ENCODE assay signal across 18 cellular contexts in genomic region chr7:107785170-107785569, GRCh38. TPM values are rescaled to one million over a fixed set of nuclear protein-coding genes. Genes with fewer than 3 reads are reported as not detected.
A peak's percentile ranks its signal among the peaks of the same experiment; 100 is the strongest.
DNase-seq lines count a peak whose midpoint lies in the region; ATAC-seq, FAIRE-seq and TF ChIP-seq lines count a peak whose summit lies in the region.
"Had no signal": no experiment of that assay in that cellular context is flagged by ENCODE, and none has a peak within 500 bp of the region (broad histone marks: within the 10 kb centered on the region; RNA-seq: fewer than 3 reads in every experiment).

No MANE protein-coding gene starts in this region.

- TF ChIP-seq POLR2A in prostate gland (IDR thresholded peaks at IDR 0.05): no peak

- H3K36me3 ChIP-seq in bronchial epithelial cell (ENCODE audit: control insufficient read depth, insufficient read depth, low read length) (no peaks in the 10 kb centered on the region), prostate gland (no peaks in the 10 kb centered on the region)
- H3K36me3 ChIP-seq: Peyer's patch had no signal

- no peak overlapping the region for H3K4me3 Mint-ChIP-seq in activated CD8-positive, alpha-beta T cell treated with anti-CD3 and anti-CD28 coated beads for 36 hours
- no peak overlapping the region for H3K4me3 Mint-ChIP-seq in activated CD8-positive, alpha-beta T cell treated with anti-CD3 and anti-CD28 coated beads, Interleukin-2, amount 10 ng/mL, durations not matched to agents 7 days and 5 days

- no peaks in the 10 kb centered on the region for H3K27me3 ChIP-seq in bronchial epithelial cell (ENCODE audit: control insufficient read depth, insufficient read depth, low read length)
- no peaks in the 10 kb centered on the region for H3K27me3 ChIP-seq in prostate gland (replicated peaks; ENCODE audit: insufficient read depth)
- H3K27me3 ChIP-seq: Peyer's patch had no signal

- FAIRE-seq in bronchial epithelial cell (lab: Jason Lieb, UNC): no peak
- FAIRE-seq: GM12891 had no signal

- DNase-seq in activated CD8-positive, alpha-beta T cell treated with anti-CD3 and anti-CD28 coated beads for 36 hours: no peak
- no peak for DNase-seq in activated CD8-positive, alpha-beta T cell treated with anti-CD3 and anti-CD28 coated beads, Interleukin-2, amount 10 ng/mL, durations not matched to agents 7 days and 5 days
- DNase-seq in bronchial epithelial cell (ENCODE audit: low read depth) (peak; percentile 8), prostate gland (ENCODE audit: low spot score) (no peak), omental fat pad (ENCODE audit: low spot score) (no peak), NCI-H1092 treated with DMSO at 0.1 percent for 48 hours (lab: John Stamatoyannopoulos, UW) (no peak)
- DNase-seq: ACHN, DMS79 treated with DMSO at 0.1 percent for 48 hours, GM23248, NCI-H1048, NCI-H2107, NCI-H69, Right ventricle myocardium superior had no signal

- no peaks in the 10 kb centered on the region for H3K9me3 ChIP-seq in prostate gland
- H3K9me3 ChIP-seq: Peyer's patch had no signal

- H3K27me3 Mint-ChIP-seq in activated CD8-positive, alpha-beta T cell treated with anti-CD3 and anti-CD28 coated beads for 36 hours: no peaks in the 10 kb centered on the region
- peaks cover 2% of the 10 kb centered on the region for H3K27me3 Mint-ChIP-seq in activated CD8-positive, alpha-beta T cell treated with anti-CD3 and anti-CD28 coated beads, Interleukin-2, amount 10 ng/mL, durations not matched to agents 7 days and 5 days (ENCODE audit: low read depth)

- peaks cover 12% of the 10 kb centered on the region for H3K4me1 Mint-ChIP-seq in activated CD8-positive, alpha-beta T cell treated with anti-CD3 and anti-CD28 coated beads for 36 hours (ENCODE audit: low read depth)
- H3K4me1 Mint-ChIP-seq in activated CD8-positive, alpha-beta T cell treated with anti-CD3 and anti-CD28 coated beads, Interleukin-2, amount 10 ng/mL, durations not matched to agents 7 days and 5 days (ENCODE audit: low read depth): peaks cover 7% of the 10 kb centered on the region

- POLR2A ChIA-PET in activated CD8-positive, alpha-beta T cell treated with anti-CD3 and anti-CD28 coated beads for 36 hours (lab: Charles Lee): interaction anchor here (1.3 kb wide), 1 partner anchor 73 kb away, joined by 4 read pairs; no protein-coding TSS in a partner anchor
- POLR2A ChIA-PET in activated CD8-positive, alpha-beta T cell treated with anti-CD3 and anti-CD28 coated beads, Interleukin-2, amount 10 ng/mL, durations not matched to agents 7 days and 5 days (lab: Charles Lee): no interaction called here

- 66% methylated on average over 2 of the region's 2 CpGs for WGBS in prostate gland

- peak; percentile 62 for ATAC-seq in activated CD8-positive, alpha-beta T cell treated with anti-CD3 and anti-CD28 coated beads for 36 hours
- no peak for ATAC-seq in activated CD8-positive, alpha-beta T cell treated with anti-CD3 and anti-CD28 coated beads, Interleukin-2, amount 10 ng/mL, durations not matched to agents 7 days and 5 days
- ATAC-seq in HG02763 (IDR thresholded peaks at IDR 0.05; ENCODE audit: unreplicated experiment): no peak
- no peak for ATAC-seq in omental fat pad (ENCODE audit: low FRiP score)
- ATAC-seq: HCT116 had no signal

- no peaks in the 10 kb centered on the region for H3K9me3 Mint-ChIP-seq in activated CD8-positive, alpha-beta T cell treated with anti-CD3 and anti-CD28 coated beads for 36 hours
- H3K9me3 Mint-ChIP-seq in activated CD8-positive, alpha-beta T cell treated with anti-CD3 and anti-CD28 coated beads, Interleukin-2, amount 10 ng/mL, durations not matched to agents 7 days and 5 days (ENCODE audit: insufficient read depth): no peaks in the 10 kb centered on the region
- H3K9me3 Mint-ChIP-seq: CD4-positive, CD25-positive, alpha-beta regulatory T cell had no signal

- H3K27ac Mint-ChIP-seq in activated CD8-positive, alpha-beta T cell treated with anti-CD3 and anti-CD28 coated beads for 36 hours: no peak overlapping the region
- H3K27ac Mint-ChIP-seq in activated CD8-positive, alpha-beta T cell treated with anti-CD3 and anti-CD28 coated beads, Interleukin-2, amount 10 ng/mL, durations not matched to agents 7 days and 5 days: no peak overlapping the region

- peak overlapping the region; percentile 74 to 91 for H3K27ac ChIP-seq in prostate gland
- H3K27ac ChIP-seq: GM23248 had no signal

- H3K36me3 Mint-ChIP-seq in activated CD8-positive, alpha-beta T cell treated with anti-CD3 and anti-CD28 coated beads for 36 hours (ENCODE audit: low read depth): no peaks in the 10 kb centered on the region
- H3K36me3 Mint-ChIP-seq in activated CD8-positive, alpha-beta T cell treated with anti-CD3 and anti-CD28 coated beads, Interleukin-2, amount 10 ng/mL, durations not matched to agents 7 days and 5 days (ENCODE audit: low read depth): no peaks in the 10 kb centered on the region
- H3K36me3 Mint-ChIP-seq: CD4-positive, CD25-positive, alpha-beta regulatory T cell had no signal

- CTCF ChIA-PET in activated CD8-positive, alpha-beta T cell treated with anti-CD3 and anti-CD28 coated beads for 36 hours (lab: Charles Lee): interaction anchor here (1.5 to 2.6 kb wide), 2 partner anchors 42 to 90 kb away, joined by 6 read pairs; partner anchors contain the start of gene CBLL1
- CTCF ChIA-PET in activated CD8-positive, alpha-beta T cell treated with anti-CD3 and anti-CD28 coated beads, Interleukin-2, amount 10 ng/mL, durations not matched to agents 7 days and 5 days (lab: Charles Lee): interaction anchor here (0.8 to 1.6 kb wide), 2 partner anchors 10 to 90 kb away, joined by 3 to 5 read pairs; no protein-coding TSS in a partner anchor

- no peak for TF ChIP-seq CTCF in activated CD8-positive, alpha-beta T cell treated with anti-CD3 and anti-CD28 coated beads for 36 hours (IDR thresholded peaks at IDR 0.05)
- TF ChIP-seq CTCF in bronchial epithelial cell (IDR thresholded peaks at IDR 0.05; ENCODE audit: insufficient read depth, low read length, severe bottlenecking) (no peak), prostate gland (IDR thresholded peaks at IDR 0.05) (no peak), omental fat pad (IDR thresholded peaks at IDR 0.05) (no peak)

- H3K4me3 ChIP-seq in bronchial epithelial cell (ENCODE audit: low read depth, low read length): no peak overlapping the region
- no peak overlapping the region for H3K4me3 ChIP-seq in prostate gland
- H3K4me3 ChIP-seq: GM23248, Peyer's patch had no signal

- intact Hi-C loops in activated CD8-positive, alpha-beta T cell treated with anti-CD3 and anti-CD28 coated beads for 36 hours (cut with micrococcal nuclease): no loop called here
- intact Hi-C loops in prostate gland (cut with DNase I): no loop called here

- peaks cover 13% of the 10 kb centered on the region for H3K4me1 ChIP-seq in prostate gland (replicated peaks)

RNA-seq across cellular contexts. Expression of gene SLC26A3, which starts 17.9 kb away (rescaled TPM):
- total RNA-seq in activated CD8-positive, alpha-beta T cell treated with anti-CD3 and anti-CD28 coated beads for 36 hours: not detected
- not detected for total RNA-seq in activated CD8-positive, alpha-beta T cell treated with anti-CD3 and anti-CD28 coated beads, Interleukin-2, amount 10 ng/mL, durations not matched to agents 7 days and 5 days
- total RNA-seq in bronchial epithelial cell (not detected in 2 replicates), prostate gland (1 to 10 TPM in 1 of 2 donors, under 1 TPM in 1; 0.91 to 3.3 TPM), omental fat pad (1 to 10 TPM in 1 of 4 donors, not detected in 3; 1.0 TPM)
- total RNA-seq: CD4-positive, CD25-positive, alpha-beta regulatory T cell; GM23248; Right ventricle myocardium superior had no signal

RNA-seq across cellular contexts. Expression of gene CBLL1, which starts 41.2 kb away (rescaled TPM):
- total RNA-seq in activated CD8-positive, alpha-beta T cell treated with anti-CD3 and anti-CD28 coated beads for 36 hours: 10 to 100 TPM; 31.7 to 38.2 TPM
- 10 to 100 TPM; 36.3 to 42.4 TPM for total RNA-seq in activated CD8-positive, alpha-beta T cell treated with anti-CD3 and anti-CD28 coated beads, Interleukin-2, amount 10 ng/mL, durations not matched to agents 7 days and 5 days
- total RNA-seq in bronchial epithelial cell (9.0 and 12.3 TPM in 2 replicates), prostate gland (10 to 100 TPM; 35.3 to 49.2 TPM), omental fat pad (10 to 100 TPM; 24.8 to 36.9 (median 30.0) TPM)
